ENCODE assay signal across 8 cellular contexts in genomic region chr7:126803060-126803665, GRCh38.
DNase-seq lines count a peak whose midpoint lies in the region; ATAC-seq lines count a peak whose summit lies in the region.

No MANE protein-coding gene starts in this region.

- peak; percentile 74 for ATAC-seq in GM19438 (IDR thresholded peaks at IDR 0.05; ENCODE audit: low read depth, unreplicated experiment)
- ATAC-seq in HG03342 (IDR thresholded peaks at IDR 0.05; ENCODE audit: unreplicated experiment), result peak; percentile 90

- DNase-seq in EH (ENCODE audit: low read depth) (peak; percentile 57), NCI-H2227 (lab: John Stamatoyannopoulos, UW; ENCODE audit: unreplicated experiment) (peak; percentile 81), globus pallidus (ENCODE audit: low spot score) (peak; percentile 42), renal cortical epithelial cell (ENCODE audit: low read depth) (peak; percentile 76), T1000 (lab: John Stamatoyannopoulos, UW) (no peak)
- peak; percentile 8 to 26 for DNase-seq in activated CD4-positive, alpha-beta T cell treated with anti-CD3 and anti-CD28 coated beads, Interleukin-2, amount 50 U/mL, for 48 hours
